1 cellular context compared by ENCODE assay signal in genomic region chrX:149938427-149939270, GRCh38.
TF ChIP-seq lines count a peak whose summit lies in the region.

Gene EOLA2 (minus strand): TSS chrX:149938491. CDS start chrX:149933874, 4,617 bp downstream.

TF ChIP-seq in HepG2, 621 proteins besides CTCF, POLR2A, EP300 and RAD21 (continued from another document and continues in another):
- TF ChIP-seq TFE3 (CRISPR knock-in tag; IDR thresholded peaks at IDR 0.05) (no peak), CEBPZ (IDR thresholded peaks at IDR 0.05; ENCODE audit: low read length) (no peak), ATF7-NPFF (CRISPR knock-in tag; IDR thresholded peaks at IDR 0.05; ENCODE audit: low read depth) (no peak), ZNF460 (CRISPR knock-in tag; IDR thresholded peaks at IDR 0.05; ENCODE audit: borderline replicate concordance) (no peak), NCOA1 (CRISPR knock-in tag; IDR thresholded peaks at IDR 0.05) (no peak), SSRP1 (CRISPR knock-in tag; IDR thresholded peaks at IDR 0.05) (no peak), KLF6 (CRISPR knock-in tag; IDR thresholded peaks at IDR 0.05) (no peak), MXD1 (CRISPR knock-in tag; IDR thresholded peaks at IDR 0.05) (no peak), ZNF20 (CRISPR knock-in tag; IDR thresholded peaks at IDR 0.05) (no peak), JARID2 (CRISPR knock-in tag; IDR thresholded peaks at IDR 0.05; ENCODE audit: insufficient replicate concordance) (no peak), ZFAT (CRISPR knock-in tag; conservative IDR thresholded peaks at IDR 0.05) (no peak), ZXDC (CRISPR knock-in tag; IDR thresholded peaks at IDR 0.05) (no peak), HCFC1 (IDR thresholded peaks at IDR 0.05; ENCODE audit: low read depth, low read length) (peak; percentile 23; the same call in 1 of the 2 replicates), CEBPB (IDR thresholded peaks at IDR 0.05; ENCODE audit: borderline replicate concordance, low read depth, low read length) (no peak), ZNF484 (CRISPR knock-in tag; IDR thresholded peaks at IDR 0.05; ENCODE audit: borderline replicate concordance, low read depth) (no peak), RBAK (CRISPR knock-in tag; IDR thresholded peaks at IDR 0.05) (no peak), ZFP62 (CRISPR knock-in tag; IDR thresholded peaks at IDR 0.05) (no peak), ZNF30 (CRISPR knock-in tag; IDR thresholded peaks at IDR 0.05) (no peak), ZNF235 (CRISPR knock-in tag; IDR thresholded peaks at IDR 0.05; ENCODE audit: borderline replicate concordance) (no peak), XRCC5 (optimal IDR thresholded peaks at IDR 0.05; ENCODE audit: low read length) (peak; percentile 58), SIN3B (IDR thresholded peaks at IDR 0.05; ENCODE audit: low read length) (no peak), NFYB (CRISPR knock-in tag; IDR thresholded peaks at IDR 0.05) (peak; percentile 67), ZNF446 (CRISPR knock-in tag; IDR thresholded peaks at IDR 0.05) (no peak), HNRNPLL (IDR thresholded peaks at IDR 0.05; ENCODE audit: low read depth, low read length, poor library complexity, severe bottlenecking) (peak; percentile 98), ATAD3A (CRISPR knock-in tag; IDR thresholded peaks at IDR 0.05) (no peak), SKI (IDR thresholded peaks at IDR 0.05; ENCODE audit: partially characterized antibody) (no peak), ZNF672 (CRISPR knock-in tag; IDR thresholded peaks at IDR 0.05) (no peak), BORCS8-MEF2B (CRISPR knock-in tag; IDR thresholded peaks at IDR 0.05) (no peak), GABPB1 (CRISPR knock-in tag; IDR thresholded peaks at IDR 0.05) (peak; percentile 81), TBL1XR1 (IDR thresholded peaks at IDR 0.05; ENCODE audit: borderline replicate concordance, low read length, partially characterized antibody) (no peak), ZNF549 (CRISPR knock-in tag; IDR thresholded peaks at IDR 0.05) (no peak), ZNF101 (CRISPR knock-in tag; IDR thresholded peaks at IDR 0.05; ENCODE audit: borderline replicate concordance, low read depth) (no peak), TCF12 (IDR thresholded peaks at IDR 0.05) (no peak), TCF12 (CRISPR knock-in tag; IDR thresholded peaks at IDR 0.05) (no peak), HNF4G (IDR thresholded peaks at IDR 0.05; ENCODE audit: borderline replicate concordance, low read depth, low read length) (no peak), HNF4G (CRISPR knock-in tag; IDR thresholded peaks at IDR 0.05; ENCODE audit: borderline replicate concordance, low read depth) (no peak), HIC2 (CRISPR knock-in tag; IDR thresholded peaks at IDR 0.05; ENCODE audit: low read depth) (no peak), ZNF777 (CRISPR knock-in tag; IDR thresholded peaks at IDR 0.05) (no peak), SMAD1 (CRISPR knock-in tag; IDR thresholded peaks at IDR 0.05; ENCODE audit: borderline replicate concordance, low read depth) (no peak), AHDC1 (CRISPR knock-in tag; IDR thresholded peaks at IDR 0.05; ENCODE audit: borderline replicate concordance) (no peak), HNF4A (CRISPR knock-in tag; IDR thresholded peaks at IDR 0.05) (no peak), ZBTB2 (CRISPR knock-in tag; IDR thresholded peaks at IDR 0.05; ENCODE audit: low read depth) (peak; percentile 78), SRY (CRISPR knock-in tag; IDR thresholded peaks at IDR 0.05) (no peak), ZFP36L2 (CRISPR knock-in tag; IDR thresholded peaks at IDR 0.05) (no peak), NFATC3 (CRISPR knock-in tag; IDR thresholded peaks at IDR 0.05) (no peak), ZNF772 (CRISPR knock-in tag; IDR thresholded peaks at IDR 0.05) (no peak), CHCHD3 (CRISPR knock-in tag; IDR thresholded peaks at IDR 0.05) (no peak), IKZF1 (IDR thresholded peaks at IDR 0.05) (no peak), NFE2 (CRISPR knock-in tag; IDR thresholded peaks at IDR 0.05) (no peak), DMAP1 (CRISPR knock-in tag; IDR thresholded peaks at IDR 0.05) (peak; percentile 67; the same call in 1 of the 2 replicates), HOXA5 (CRISPR knock-in tag; IDR thresholded peaks at IDR 0.05) (no peak), PPARG (CRISPR knock-in tag; conservative IDR thresholded peaks at IDR 0.05) (no peak), CBX1 (IDR thresholded peaks at IDR 0.05; ENCODE audit: low read depth) (no peak), ZFP37 (CRISPR knock-in tag; IDR thresholded peaks at IDR 0.05; ENCODE audit: borderline replicate concordance) (no peak), ZNF354B (CRISPR knock-in tag; IDR thresholded peaks at IDR 0.05) (no peak), CREB3 (CRISPR knock-in tag; IDR thresholded peaks at IDR 0.05) (no peak), ZNF343 (CRISPR knock-in tag; IDR thresholded peaks at IDR 0.05) (no peak), MAFK (conservative IDR thresholded peaks at IDR 0.05 in 1 of 2, IDR thresholded peaks at IDR 0.05 in 1 of 2; ENCODE audit: low read length in 2 of 2) (no peak), SP2 (CRISPR knock-in tag; IDR thresholded peaks at IDR 0.05) (peak; percentile 66)
